Comparison of ENCODE assay signal across 8 cellular contexts in the genomic region with DNA sequence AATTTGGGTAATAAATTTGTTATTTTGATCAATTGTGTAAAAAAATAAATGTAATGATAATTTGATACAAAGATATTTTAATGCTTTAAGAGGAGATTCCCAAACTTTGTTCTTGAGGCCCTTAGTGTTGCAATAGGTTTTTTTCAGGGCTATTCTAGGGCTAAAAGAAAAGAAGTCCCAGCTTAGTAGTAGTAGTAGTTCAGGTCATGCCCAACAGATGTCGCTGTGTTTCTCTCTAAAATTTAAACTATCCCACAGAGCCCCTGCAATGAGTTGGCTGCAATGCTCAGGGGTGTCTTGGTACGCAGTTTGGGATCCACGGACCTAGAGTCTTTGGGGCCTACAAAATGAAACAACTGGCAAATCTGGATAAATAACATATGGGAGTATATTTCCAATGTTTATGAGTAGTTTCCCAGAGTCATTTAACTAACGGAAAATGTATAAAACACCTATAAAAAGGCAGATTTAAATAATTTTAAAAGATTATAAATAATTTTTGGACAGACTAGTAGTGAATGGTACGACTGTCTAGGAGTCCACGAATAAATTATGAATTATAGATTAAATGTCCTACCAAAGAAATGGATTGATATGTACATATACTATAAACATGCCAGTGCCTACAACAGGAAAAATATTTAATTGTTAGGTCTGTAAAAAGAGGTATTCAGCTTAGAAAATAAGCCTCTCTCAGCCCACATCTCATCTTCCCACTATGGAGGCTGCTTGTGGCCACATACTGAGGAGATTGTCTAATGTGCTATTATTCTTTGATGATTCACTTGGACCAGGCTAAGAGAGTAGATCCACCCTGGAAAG.
DNase-seq lines count a peak whose midpoint lies in the region; ATAC-seq, FAIRE-seq and TF ChIP-seq lines count a peak whose summit lies in the region.

No MANE protein-coding gene starts in this region.

- FAIRE-seq in HepG2 (lab: Jason Lieb, UNC), result peak; percentile 82

- in situ Hi-C loops in HepG2 (cut with HindIII; ENCODE audit: extremely low pct_ligation_motif_present, low pct_unique_long_range_greater_than_20kb), result loop anchor here (10.0 kb wide), 1 partner anchor 64 kb away; no protein-coding TSS in a partner anchor

- H3K4me1 ChIP-seq in OCI-LY7 (ENCODE audit: insufficient read depth, low read length, poor library complexity, severe bottlenecking) (no peaks in the 10 kb centered on the region), HepG2 (ENCODE audit: insufficient read depth, low read length) (no peaks in the 10 kb centered on the region), testis (no peaks in the 10 kb centered on the region)

- H3K9me2 ChIP-seq in OCI-LY7 (ENCODE audit: insufficient read depth, low read length), result no peaks in the 10 kb centered on the region

- BruUV-seq in OCI-LY7 (replicated peaks; lab: Mats Ljungman, UMichigan) (no TSS peak), HepG2 (replicated peaks; lab: Mats Ljungman, UMichigan) (no TSS peak)

- H3K9me3 ChIP-seq in OCI-LY7 (ENCODE audit: low read length) (no peaks in the 10 kb centered on the region), HepG2 (ENCODE audit: low read length) (no peaks in the 10 kb centered on the region; the same call in 1 of the 2 replicates), testis (no peaks in the 10 kb centered on the region)

- H3K9ac ChIP-seq in HepG2 (ENCODE audit: insufficient read depth, low read depth, low read length), result no peak overlapping the region

- H4K20me1 ChIP-seq in OCI-LY7 (ENCODE audit: insufficient read depth, low read length) (no peaks in the 10 kb centered on the region), HepG2 (ENCODE audit: insufficient read depth, low read length) (no peaks in the 10 kb centered on the region)

- peak; percentile 73 for TF ChIP-seq RAD21 in HepG2 (CRISPR knock-in tag; IDR thresholded peaks at IDR 0.05)

- no peak overlapping the region for H2AFZ ChIP-seq in OCI-LY7 (ENCODE audit: low read length)
- no peak overlapping the region for H2AFZ ChIP-seq in HepG2 (ENCODE audit: low read length)

- TF ChIP-seq EP300 in HepG2 (IDR thresholded peaks at IDR 0.05; ENCODE audit: low read depth in 2 of 2, low read length in 2 of 2) (no peak), HepG2 (CRISPR knock-in tag; IDR thresholded peaks at IDR 0.05; ENCODE audit: borderline replicate concordance) (no peak)

- H3K36me3 ChIP-seq in OCI-LY7 (ENCODE audit: insufficient read depth, low read length) (no peaks in the 10 kb centered on the region), HepG2 (replicated peaks in 1 of 2; ENCODE audit: control insufficient read depth in 1 of 2, insufficient read depth in 2 of 2, low read length in 2 of 2) (no peaks in the 10 kb centered on the region), testis (ENCODE audit: low read depth, missing control alignments) (no peaks in the 10 kb centered on the region)

- H3K27ac ChIP-seq in OCI-LY7 (ENCODE audit: low read depth, low read length, poor library complexity, severe bottlenecking), result no peak overlapping the region
- H3K27ac ChIP-seq in HepG2 (ENCODE audit: extremely low read length, insufficient read depth, low read length), result no peak overlapping the region
- no peak overlapping the region for H3K27ac ChIP-seq in testis

- no peak for TF ChIP-seq POLR2A in HepG2 (IDR thresholded peaks at IDR 0.05; ENCODE audit: insufficient read depth in 1 of 2, low read depth in 2 of 2, low read length in 2 of 2)
- no peak for TF ChIP-seq POLR2A in testis (IDR thresholded peaks at IDR 0.05)

- H3K79me2 ChIP-seq in OCI-LY7 (ENCODE audit: insufficient read depth, low read depth, low read length) (no peaks in the 10 kb centered on the region), HepG2 (ENCODE audit: insufficient read depth, low read length) (no peaks in the 10 kb centered on the region)

- intact Hi-C loops in OCI-LY7 (cut with micrococcal nuclease; ENCODE audit: unreplicated experiment) (loop anchor here (5.0 to 10.0 kb wide), 2 partner anchors 67 to 276 kb away; no protein-coding TSS in a partner anchor), HepG2 (cut with micrococcal nuclease; ENCODE audit: unreplicated experiment) (loop anchor here (1.0 kb wide), 3 partner anchors 67 to 158 kb away; no protein-coding TSS in a partner anchor), testis (cut with DNase I; ENCODE audit: low total_unique reads) (no loop called here)

- H3K4me3 ChIP-seq in AG04449 (ENCODE audit: low read depth, low read length) (no peak overlapping the region), OCI-LY7 (ENCODE audit: low read depth, low read length, poor library complexity, severe bottlenecking) (no peak overlapping the region), cardiac fibroblast (replicated peaks in 1 of 2; ENCODE audit: low read depth in 2 of 2, low read length in 2 of 2) (no peak overlapping the region), HepG2 (replicated peaks in 1 of 3; ENCODE audit: insufficient read depth in 1 of 3, low read depth in 2 of 3, low read length in 3 of 3) (no peak overlapping the region), testis (no peak overlapping the region)

- H3K27me3 ChIP-seq in HepG2 (ENCODE audit: control insufficient read depth in 1 of 2, insufficient read depth in 2 of 2, low read length in 2 of 2) (no peaks in the 10 kb centered on the region), testis (no peaks in the 10 kb centered on the region)

- POLR2A ChIA-PET in AG04449 (lab: Yijun Ruan, JAX), result no interaction called here
- POLR2A ChIA-PET in OCI-LY7 (lab: Charles Lee), result interaction anchor here (0.6 kb wide), 2 partner anchors 12 kb away, joined by 3 read pairs; no protein-coding TSS in a partner anchor
- POLR2A ChIA-PET in HepG2 (lab: Yijun Ruan, JAX), result no interaction called here

- 30% methylated on average over 6 of the region's 6 CpGs for WGBS in HepG2 (ENCODE audit: low lambda C conversion rate)
- 61 to 64% methylated on average over 6 of the region's 6 CpGs for WGBS in testis, 2 donors

- no peak for DNase-seq in AG04449 (ENCODE audit: low read depth, low spot score)
- DNase-seq in GDM1 (lab: John Stamatoyannopoulos, UW), result peak; percentile 9
- DNase-seq in HPDE6-E6E7 (ENCODE audit: extremely low spot score), result peak; percentile 26
- DNase-seq in OCI-LY7 (ENCODE audit: low spot score), result peak; percentile 60
- DNase-seq in cardiac fibroblast (ENCODE audit: low read depth in 2 of 2), result peak; percentile 82 to 87
- DNase-seq in HepG2 (ENCODE audit: low spot score), result peak; percentile 71
- peak; percentile 56 for DNase-seq in testis

- H3K4me2 ChIP-seq in OCI-LY7 (ENCODE audit: low read length), result no peak overlapping the region
- no peak overlapping the region for H3K4me2 ChIP-seq in HepG2 (ENCODE audit: low read depth, low read length)

- CTCF ChIA-PET in AG04449 (lab: Yijun Ruan, JAX), result interaction anchor here (0.6 to 4.1 kb wide), 51 partner anchors 10 to 432 kb away, joined by 3 to 36 read pairs (median 4); no protein-coding TSS in a partner anchor
- CTCF ChIA-PET in OCI-LY7 (lab: Charles Lee; ENCODE audit: unreplicated experiment), result interaction anchor here (0.8 kb wide), 1 partner anchor 66 kb away, joined by 4 read pairs; no protein-coding TSS in a partner anchor
- CTCF ChIA-PET in HepG2 (lab: Yijun Ruan, JAX; ENCODE audit: low intra/inter-chr PET ratio, low total read pairs), result interaction anchor here (3.1 kb wide), 1 partner anchor 67 kb away, joined by 60 read pairs; no protein-coding TSS in a partner anchor

- TF ChIP-seq CTCF in AG04449 (IDR thresholded peaks at IDR 0.05; ENCODE audit: insufficient read depth, low read length, missing control alignments) (peak; percentile 61), OCI-LY7 (conservative IDR thresholded peaks at IDR 0.05; ENCODE audit: low read length) (peak; percentile 88), cardiac fibroblast (IDR thresholded peaks at IDR 0.05; ENCODE audit: low read depth, low read length) (peak; percentile 73), HepG2 (CRISPR knock-in tag; IDR thresholded peaks at IDR 0.05) (peak; percentile 83), testis (IDR thresholded peaks at IDR 0.05) (peak in 2 of 3 experiments; percentile 36 to 71)

- ATAC-seq in HepG2, result peak; percentile 82
- ATAC-seq in GM21423 (IDR thresholded peaks at IDR 0.05; ENCODE audit: unreplicated experiment), result no peak

TF ChIP-seq in HepG2, 621 proteins besides CTCF, POLR2A, EP300 and RAD21 (continues in another document):
- TF ChIP-seq KDM4B (CRISPR knock-in tag; IDR thresholded peaks at IDR 0.05), result no peak
- TF ChIP-seq, protein P1, sequence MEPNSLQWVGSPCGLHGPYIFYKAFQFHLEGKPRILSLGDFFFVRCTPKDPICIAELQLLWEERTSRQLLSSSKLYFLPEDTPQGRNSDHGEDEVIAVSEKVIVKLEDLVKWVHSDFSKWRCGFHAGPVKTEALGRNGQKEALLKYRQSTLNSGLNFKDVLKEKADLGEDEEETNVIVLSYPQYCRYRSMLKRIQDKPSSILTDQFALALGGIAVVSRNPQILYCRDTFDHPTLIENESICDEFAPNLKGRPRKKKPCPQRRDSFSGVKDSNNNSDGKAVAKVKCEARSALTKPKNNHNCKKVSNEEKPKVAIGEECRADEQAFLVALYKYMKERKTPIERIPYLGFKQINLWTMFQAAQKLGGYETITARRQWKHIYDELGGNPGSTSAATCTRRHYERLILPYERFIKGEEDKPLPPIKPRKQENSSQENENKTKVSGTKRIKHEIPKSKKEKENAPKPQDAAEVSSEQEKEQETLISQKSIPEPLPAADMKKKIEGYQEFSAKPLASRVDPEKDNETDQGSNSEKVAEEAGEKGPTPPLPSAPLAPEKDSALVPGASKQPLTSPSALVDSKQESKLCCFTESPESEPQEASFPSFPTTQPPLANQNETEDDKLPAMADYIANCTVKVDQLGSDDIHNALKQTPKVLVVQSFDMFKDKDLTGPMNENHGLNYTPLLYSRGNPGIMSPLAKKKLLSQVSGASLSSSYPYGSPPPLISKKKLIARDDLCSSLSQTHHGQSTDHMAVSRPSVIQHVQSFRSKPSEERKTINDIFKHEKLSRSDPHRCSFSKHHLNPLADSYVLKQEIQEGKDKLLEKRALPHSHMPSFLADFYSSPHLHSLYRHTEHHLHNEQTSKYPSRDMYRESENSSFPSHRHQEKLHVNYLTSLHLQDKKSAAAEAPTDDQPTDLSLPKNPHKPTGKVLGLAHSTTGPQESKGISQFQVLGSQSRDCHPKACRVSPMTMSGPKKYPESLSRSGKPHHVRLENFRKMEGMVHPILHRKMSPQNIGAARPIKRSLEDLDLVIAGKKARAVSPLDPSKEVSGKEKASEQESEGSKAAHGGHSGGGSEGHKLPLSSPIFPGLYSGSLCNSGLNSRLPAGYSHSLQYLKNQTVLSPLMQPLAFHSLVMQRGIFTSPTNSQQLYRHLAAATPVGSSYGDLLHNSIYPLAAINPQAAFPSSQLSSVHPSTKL (CRISPR knock-in tag; IDR thresholded peaks at IDR 0.05), result 0 out of 2 replicates have a peak, but pooled peaks have one; percentile 7
- no peak for TF ChIP-seq ZNF547 (CRISPR knock-in tag; IDR thresholded peaks at IDR 0.05)
